Comparison of ENCODE assay signal across 1 cellular context in genomic region chr16:83826146-83826913, GRCh38.
TF ChIP-seq lines count a peak whose summit lies in the region.

No MANE protein-coding gene starts in this region.

TF ChIP-seq in HepG2, 621 proteins besides CTCF, POLR2A, EP300 and RAD21 (continued from another document and continues in another):
- TF ChIP-seq USF2 (IDR thresholded peaks at IDR 0.05; ENCODE audit: low read depth, low read length) (no peak), USF2 (CRISPR knock-in tag; IDR thresholded peaks at IDR 0.05; ENCODE audit: borderline replicate concordance) (no peak), DNMT3B (CRISPR knock-in tag; conservative IDR thresholded peaks at IDR 0.05) (no peak), ZFP1 (CRISPR knock-in tag; IDR thresholded peaks at IDR 0.05) (no peak), SOX5 (CRISPR knock-in tag; IDR thresholded peaks at IDR 0.05; ENCODE audit: borderline replicate concordance) (no peak), NR2C2 (CRISPR knock-in tag; IDR thresholded peaks at IDR 0.05; ENCODE audit: borderline replicate concordance) (no peak), ZNF629 (CRISPR knock-in tag; conservative IDR thresholded peaks at IDR 0.05) (no peak), PRDM15 (CRISPR knock-in tag; IDR thresholded peaks at IDR 0.05) (no peak), FOSL2 (CRISPR knock-in tag; IDR thresholded peaks at IDR 0.05) (peak; percentile 37; the same call in 1 of the 2 replicates), ZNF446 (CRISPR knock-in tag; IDR thresholded peaks at IDR 0.05) (no peak), ZNF567 (CRISPR knock-in tag; IDR thresholded peaks at IDR 0.05; ENCODE audit: borderline replicate concordance) (no peak), SAFB2 (CRISPR knock-in tag; IDR thresholded peaks at IDR 0.05; ENCODE audit: borderline replicate concordance, low read depth) (no peak), FOXA1 (IDR thresholded peaks at IDR 0.05) (no peak), FOXA1 (CRISPR knock-in tag; IDR thresholded peaks at IDR 0.05) (no peak), ZNF850 (CRISPR knock-in tag; conservative IDR thresholded peaks at IDR 0.05) (no peak), GABPB1 (CRISPR knock-in tag; IDR thresholded peaks at IDR 0.05) (peak; percentile 23; the same call in 1 of the 2 replicates), ZNF18 (CRISPR knock-in tag; IDR thresholded peaks at IDR 0.05; ENCODE audit: insufficient replicate concordance) (no peak), ZBTB7B (CRISPR knock-in tag; IDR thresholded peaks at IDR 0.05) (no peak), ZNF276 (CRISPR knock-in tag; IDR thresholded peaks at IDR 0.05; ENCODE audit: low read depth) (no peak), ATF7 (IDR thresholded peaks at IDR 0.05) (no peak), ATF7 (CRISPR knock-in tag; IDR thresholded peaks at IDR 0.05) (no peak), IRX3 (CRISPR knock-in tag; IDR thresholded peaks at IDR 0.05; ENCODE audit: borderline replicate concordance, low read depth) (no peak), ZNF512 (CRISPR knock-in tag; IDR thresholded peaks at IDR 0.05) (no peak), POGK (CRISPR knock-in tag; conservative IDR thresholded peaks at IDR 0.05) (no peak), TFAP4 (IDR thresholded peaks at IDR 0.05; ENCODE audit: borderline replicate concordance, low read depth) (no peak), KDM5A (IDR thresholded peaks at IDR 0.05; ENCODE audit: borderline replicate concordance, low read length) (no peak), ZNF75D (CRISPR knock-in tag; IDR thresholded peaks at IDR 0.05; ENCODE audit: borderline replicate concordance) (no peak), ZFP90 (CRISPR knock-in tag; IDR thresholded peaks at IDR 0.05; ENCODE audit: borderline replicate concordance) (no peak), GATA4 (IDR thresholded peaks at IDR 0.05; ENCODE audit: borderline replicate concordance, low read depth) (no peak), ZBTB42 (CRISPR knock-in tag; IDR thresholded peaks at IDR 0.05) (no peak), ZNF496 (CRISPR knock-in tag; IDR thresholded peaks at IDR 0.05; ENCODE audit: insufficient replicate concordance) (no peak), ARID5B (CRISPR knock-in tag; IDR thresholded peaks at IDR 0.05) (0 out of 2 replicates have a peak, but pooled peaks have one; percentile 24), STAG1 (CRISPR knock-in tag; IDR thresholded peaks at IDR 0.05) (peak; percentile 93), ZBTB8A (CRISPR knock-in tag; IDR thresholded peaks at IDR 0.05; ENCODE audit: borderline replicate concordance, low read depth) (no peak), ZNF33A (CRISPR knock-in tag; IDR thresholded peaks at IDR 0.05; ENCODE audit: borderline replicate concordance) (no peak), FOXP4 (CRISPR knock-in tag; IDR thresholded peaks at IDR 0.05) (no peak), XRCC5 (optimal IDR thresholded peaks at IDR 0.05; ENCODE audit: low read length) (peak; percentile 90), SP4 (CRISPR knock-in tag; IDR thresholded peaks at IDR 0.05) (no peak), TAF15 (IDR thresholded peaks at IDR 0.05; ENCODE audit: low read depth, low read length, poor library complexity, severe bottlenecking) (no peak), MNT (IDR thresholded peaks at IDR 0.05) (no peak), ZNF256 (CRISPR knock-in tag; conservative IDR thresholded peaks at IDR 0.05) (no peak)
